Comparison of ENCODE assay signal across 19 cellular contexts in genomic region chr17:80308672-80309517, GRCh38. TPM values are rescaled to one million over a fixed set of nuclear protein-coding genes. Genes with fewer than 3 reads are reported as not detected.
DNase-seq lines count a peak whose midpoint lies in the region; ATAC-seq and TF ChIP-seq lines count a peak whose summit lies in the region.
"Had no signal": no experiment of that assay in that cellular context is flagged by ENCODE, and none has a peak within 500 bp of the region (broad histone marks: within the 10 kb centered on the region; RNA-seq: fewer than 3 reads in every experiment).

No MANE protein-coding gene starts in this region.

- peaks cover under 1 to 2% of the 10 kb centered on the region in 2 experiments for H3K9me3 ChIP-seq in CD4-positive, CD25-positive, alpha-beta regulatory T cell (ENCODE audit: control insufficient read depth in 2 of 2, low read length in 2 of 2)
- no peaks in the 10 kb centered on the region for H3K9me3 ChIP-seq in H9 (ENCODE audit: control insufficient read depth, low read depth, low read length)
- peaks cover 5% of the 10 kb centered on the region for H3K9me3 ChIP-seq in mesodermal cell (ENCODE audit: control insufficient read depth, low read length)

- no peak for DNase-seq in CD4-positive, CD25-positive, alpha-beta regulatory T cell
- DNase-seq in H9 (no peak), SIG-M5 (lab: John Stamatoyannopoulos, UW) (no peak)
- DNase-seq: activated CD4-positive, CD25-positive, alpha-beta regulatory T cell; AML-193; DMS 273 treated with DMSO at 0.1 percent for 48 hours; effector CD4-positive, alpha-beta T cell; foreskin melanocyte; lower lobe of right lung; OCI-M1; right cardiac atrium; stimulated activated CD4-positive, alpha-beta T cell treated with anti-CD3 and anti-CD28 coated beads, Interleukin-4, amount 100 ng/mL, for 1 hour; upper lobe of left lung had no signal

- H3K4ac ChIP-seq in H9 (ENCODE audit: low read depth, low read length): no peak overlapping the region

- no peaks in the 10 kb centered on the region for H3K27me3 ChIP-seq in CD4-positive, CD25-positive, alpha-beta regulatory T cell (ENCODE audit: control insufficient read depth, insufficient read depth, low read length)
- H3K27me3 ChIP-seq in H9 (ENCODE audit: insufficient read depth, low read length): no peaks in the 10 kb centered on the region
- H3K27me3 ChIP-seq: neural progenitor cell, upper lobe of left lung had no signal

- H2BK15ac ChIP-seq in H9 (ENCODE audit: low read depth, low read length): no peak overlapping the region

- no peak overlapping the region for H2BK12ac ChIP-seq in H9 (ENCODE audit: insufficient read length, low read depth, low read length)

- H3K79me1 ChIP-seq in H9 (ENCODE audit: insufficient read depth, low read depth, low read length, poor library complexity, severe bottlenecking): no peaks in the 10 kb centered on the region

- H3K36me3 Mint-ChIP-seq in CD4-positive, CD25-positive, alpha-beta regulatory T cell: peaks cover 34% of the 10 kb centered on the region
- peaks cover 43 to 83% (median 72%) of the 10 kb centered on the region in 3 experiments for H3K36me3 Mint-ChIP-seq in H9 (ENCODE audit: insufficient read depth in 1 of 3, low read depth in 3 of 3)
- peaks cover 18% of the 10 kb centered on the region for H3K36me3 Mint-ChIP-seq in activated naive CD8-positive, alpha-beta T cell

- no peak overlapping the region for H3K23ac ChIP-seq in H9 (ENCODE audit: insufficient read length, low read depth, low read length)

- no peaks in the 10 kb centered on the region for H3K27me3 Mint-ChIP-seq in CD4-positive, CD25-positive, alpha-beta regulatory T cell
- no peaks in the 10 kb centered on the region for H3K27me3 Mint-ChIP-seq in H9 (ENCODE audit: low read depth)
- H3K27me3 Mint-ChIP-seq in activated naive CD8-positive, alpha-beta T cell: no peaks in the 10 kb centered on the region
- H3K27me3 Mint-ChIP-seq: brain had no signal

- no peak overlapping the region for H3K4me2 ChIP-seq in H9 (ENCODE audit: insufficient read depth, insufficient read length, low read length)
- H3K4me2 ChIP-seq: neural progenitor cell had no signal

- H2AK5ac ChIP-seq in H9 (ENCODE audit: insufficient read length, low read length): no peak overlapping the region

- no peaks in the 10 kb centered on the region for H3K79me2 ChIP-seq in H9 (ENCODE audit: insufficient read depth, low read length)

- TF ChIP-seq CTCF in H9 (conservative IDR thresholded peaks at IDR 0.05): no peak

- H2AFZ ChIP-seq in H9 (ENCODE audit: low read length): no peak overlapping the region
- H2AFZ ChIP-seq: neural progenitor cell had no signal

- WGBS in H9 (ENCODE audit: extremely low coverage, insufficient read length, low lambda C conversion rate): no CpG with 5 or more reads among the region's 16 CpGs
- 80 to 81% methylated on average over 11 to 16 of the region's 16 CpGs for WGBS in mesodermal cell (ENCODE audit: insufficient coverage in 2 of 2), 2 experiments

- no peaks in the 10 kb centered on the region for H3K4me1 ChIP-seq in CD4-positive, CD25-positive, alpha-beta regulatory T cell (ENCODE audit: control insufficient read depth, insufficient read depth, low read length, poor library complexity, severe bottlenecking)
- no peaks in the 10 kb centered on the region for H3K4me1 ChIP-seq in H9 (ENCODE audit: insufficient read depth, low read length)
- peaks cover 9% of the 10 kb centered on the region for H3K4me1 ChIP-seq in mesodermal cell (ENCODE audit: control insufficient read depth, insufficient read depth, low read length, poor library complexity, severe bottlenecking)
- H3K4me1 ChIP-seq: lower lobe of right lung, neural progenitor cell, upper lobe of left lung had no signal

- no peak overlapping the region for H3K9ac ChIP-seq in H9 (ENCODE audit: extremely low read depth, insufficient read length, low read length)
- H3K9ac ChIP-seq: neural progenitor cell had no signal

- H3K27ac ChIP-seq in CD4-positive, CD25-positive, alpha-beta regulatory T cell (ENCODE audit: insufficient read depth, low read length, poor library complexity, severe bottlenecking): no peak overlapping the region
- H3K27ac ChIP-seq in H9 (ENCODE audit: insufficient read length, low read depth, low read length) (no peak overlapping the region), mesodermal cell (ENCODE audit: low read depth, low read length, severe bottlenecking) (peak overlapping the region; percentile 78)
- H3K27ac ChIP-seq: lower lobe of right lung, neural progenitor cell, upper lobe of left lung had no signal

- no peak overlapping the region for H3K18ac ChIP-seq in H9 (ENCODE audit: insufficient read length, low read depth, low read length)

- H4K91ac ChIP-seq in H9 (ENCODE audit: insufficient read length, low read depth, low read length): no peak overlapping the region

- no peak overlapping the region for H3K4me3 Mint-ChIP-seq in CD4-positive, CD25-positive, alpha-beta regulatory T cell
- no peak overlapping the region for H3K4me3 Mint-ChIP-seq in H9
- no peak overlapping the region for H3K4me3 Mint-ChIP-seq in activated naive CD8-positive, alpha-beta T cell
- H3K4me3 Mint-ChIP-seq: brain, neural progenitor cell had no signal

- no peak overlapping the region for H4K8ac ChIP-seq in H9 (replicated peaks; ENCODE audit: insufficient read length, low read depth, low read length)

- H3K4me1 Mint-ChIP-seq in CD4-positive, CD25-positive, alpha-beta regulatory T cell: no peaks in the 10 kb centered on the region
- no peaks in the 10 kb centered on the region for H3K4me1 Mint-ChIP-seq in H9
- H3K4me1 Mint-ChIP-seq in activated naive CD8-positive, alpha-beta T cell (ENCODE audit: low read depth): peaks cover 3% of the 10 kb centered on the region
- H3K4me1 Mint-ChIP-seq: brain, neural progenitor cell had no signal

- H2BK5ac ChIP-seq in H9 (ENCODE audit: insufficient read length, low read length): no peak overlapping the region

- H4K20me1 ChIP-seq in H9 (ENCODE audit: control insufficient read depth, insufficient read depth, insufficient read length): no peaks in the 10 kb centered on the region

- H3K4me3 ChIP-seq in CD4-positive, CD25-positive, alpha-beta regulatory T cell (ENCODE audit: low read depth, low read length): no peak overlapping the region
- H3K4me3 ChIP-seq in mesodermal cell (ENCODE audit: extremely low read depth, insufficient read depth, low read length, poor library complexity, severe bottlenecking): no peak overlapping the region
- H3K4me3 ChIP-seq: lower lobe of right lung, neural progenitor cell, upper lobe of left lung had no signal

- H3K56ac ChIP-seq in H9 (ENCODE audit: insufficient read length, low read depth, low read length): no peak overlapping the region

- no peak overlapping the region for H3T11ph ChIP-seq in H9 (ENCODE audit: low read length)

- H4K5ac ChIP-seq in H9 (ENCODE audit: insufficient read length, low read depth, low read length): no peak overlapping the region

- no peak overlapping the region for H3K14ac ChIP-seq in H9 (ENCODE audit: insufficient read depth, low read length)

- H2BK20ac ChIP-seq in H9 (ENCODE audit: low read depth, low read length, poor library complexity, severe bottlenecking): no peak overlapping the region

- no peak for ATAC-seq in CD4-positive, CD25-positive, alpha-beta regulatory T cell (ENCODE audit: low read depth in 2 of 2)
- no peak for ATAC-seq in GM18861 (IDR thresholded peaks at IDR 0.05; ENCODE audit: unreplicated experiment)
- ATAC-seq in HG03521 (IDR thresholded peaks at IDR 0.05; ENCODE audit: unreplicated experiment): no peak
- ATAC-seq: lower lobe of right lung had no signal

- H3K9me3 Mint-ChIP-seq in CD4-positive, CD25-positive, alpha-beta regulatory T cell: peaks cover 0 to 5% (median 0%) of the 10 kb centered on the region in 7 donors
- H3K9me3 Mint-ChIP-seq in H9: peaks cover 12 to 18% of the 10 kb centered on the region in 2 experiments
- H3K9me3 Mint-ChIP-seq in activated naive CD8-positive, alpha-beta T cell (ENCODE audit: low read depth): no peaks in the 10 kb centered on the region

- H3K36me3 ChIP-seq in CD4-positive, CD25-positive, alpha-beta regulatory T cell (ENCODE audit: control insufficient read depth, insufficient read depth, low read length): peaks cover 83% of the 10 kb centered on the region
- H3K36me3 ChIP-seq in mesodermal cell (ENCODE audit: control insufficient read depth, insufficient read depth, low read length): peaks cover 86% of the 10 kb centered on the region
- H3K36me3 ChIP-seq: neural progenitor cell had no signal

- H3K27ac Mint-ChIP-seq in CD4-positive, CD25-positive, alpha-beta regulatory T cell: peak overlapping the region in 2 of 3 donors; percentile 62 to 69
- H3K27ac Mint-ChIP-seq in H9: peak overlapping the region in 2 of 3 experiments; percentile 5 to 59; a peak in 5 of 7 replicates
- peak overlapping the region; percentile 78 for H3K27ac Mint-ChIP-seq in activated naive CD8-positive, alpha-beta T cell
- H3K27ac Mint-ChIP-seq: neural progenitor cell had no signal

- H3K23me2 ChIP-seq in H9 (ENCODE audit: insufficient read length, low read depth, low read length, poor library complexity, severe bottlenecking): peaks cover 4% of the 10 kb centered on the region

- H2BK120ac ChIP-seq in H9 (ENCODE audit: low read depth, low read length, poor library complexity, severe bottlenecking): no peak overlapping the region

RNA-seq across cellular contexts. Expression of gene RNF213, which starts 48.2 kb away (rescaled TPM):
- total RNA-seq in CD4-positive, CD25-positive, alpha-beta regulatory T cell: 666 TPM
- 10 to 100 TPM; 27.6 to 33.7 (median 31.2) TPM for polyA plus RNA-seq in CD4-positive, CD25-positive, alpha-beta regulatory T cell
- total RNA-seq in H9 (2021): 32.5 and 34.3 TPM in 2 replicates
- polyA plus RNA-seq in mesodermal cell (2013, experiment 1 of 2): 44.4 TPM
- polyA plus RNA-seq in mesodermal cell (2013, experiment 2 of 2): 29.7 TPM

Comparison
In these comparisons a context has a peak if more than half of its experiments do, and no peak if none do; other contexts are left out.
1. RNA of gene RNF213, which starts 48.2 kb away (total RNA-seq): 666 TPM in CD4-positive, CD25-positive, alpha-beta regulatory T cell (single experiment); 32.5 to 34.3 TPM in H9; every median in the first group is over 10 times any median in the second.
2. Peak in every context shown above with its lines, with median percentiles within 50 percentile points of each other: H3K27ac Mint-ChIP-seq.